In genomic region chr20:51577432-51578144, GRCh38 we compare ENCODE assay signal across 15 cellular contexts. TPM values are rescaled to one million over a fixed set of nuclear protein-coding genes. Genes with fewer than 3 reads are reported as not detected.
DNase-seq lines count a peak whose midpoint lies in the region; ATAC-seq and TF ChIP-seq lines count a peak whose summit lies in the region.
"Had no signal": no experiment of that assay in that cellular context is flagged by ENCODE, and none has a peak within 500 bp of the region (broad histone marks: within the 10 kb centered on the region; RNA-seq: fewer than 3 reads in every experiment).

No MANE protein-coding gene starts in this region.

- ATAC-seq in HG03439 (IDR thresholded peaks at IDR 0.05; ENCODE audit: unreplicated experiment), result no peak
- no peak for ATAC-seq in HG03159 (IDR thresholded peaks at IDR 0.05; ENCODE audit: unreplicated experiment)
- ATAC-seq: CD8-positive, alpha-beta T cell had no signal

- H3K9me3 ChIP-seq in Loucy (ENCODE audit: insufficient read depth, low read depth, low read length) (no peaks in the 10 kb centered on the region; the same call in 1 of the 2 replicates), osteoblast (ENCODE audit: low read depth, low read length) (no peaks in the 10 kb centered on the region)

- no peaks in the 10 kb centered on the region for H3K9me2 ChIP-seq in Loucy (replicated peaks; ENCODE audit: low read depth, low read length)

- in situ Hi-C loops in brain microvascular endothelial cell (cut with HindIII; ENCODE audit: low pct_ligation_motif_present, low sequenced_read_pairs), result no loop called here

- H3K79me2 ChIP-seq in Loucy (ENCODE audit: insufficient read depth, low read length) (no peaks in the 10 kb centered on the region), osteoblast (ENCODE audit: insufficient read depth, low read length) (no peaks in the 10 kb centered on the region)

- H3K36me3 ChIP-seq in GM06990 (ENCODE audit: control insufficient read depth, insufficient read depth, low read length) (no peaks in the 10 kb centered on the region), Loucy (ENCODE audit: insufficient read depth, low read length) (no peaks in the 10 kb centered on the region), brain microvascular endothelial cell (replicated peaks) (no peaks in the 10 kb centered on the region), osteoblast (ENCODE audit: insufficient read depth, low read length) (no peaks in the 10 kb centered on the region)
- H3K36me3 ChIP-seq: BLaER1 treated with 17β-estradiol and CSF1 and Interleukin-3, amounts not matched to agents 10 nM and 100 nM had no signal

- H3K27me3 ChIP-seq in GM06990 (replicated peaks; ENCODE audit: control insufficient read depth, insufficient read depth, low read length), result no peaks in the 10 kb centered on the region; the same call in 1 of the 2 replicates
- no peaks in the 10 kb centered on the region for H3K27me3 ChIP-seq in Loucy (ENCODE audit: insufficient read depth, low read length, poor library complexity, severe bottlenecking)
- no peaks in the 10 kb centered on the region for H3K27me3 ChIP-seq in brain microvascular endothelial cell (replicated peaks)
- H3K27me3 ChIP-seq in osteoblast (ENCODE audit: insufficient read depth, low read length), result no peaks in the 10 kb centered on the region
- H3K27me3 ChIP-seq: BLaER1 treated with 17β-estradiol and CSF1 and Interleukin-3, amounts not matched to agents 10 nM and 100 nM had no signal

- H3K27ac ChIP-seq in brain microvascular endothelial cell (no peak overlapping the region), osteoblast (ENCODE audit: low read depth, low read length) (no peak overlapping the region)
- H3K27ac ChIP-seq: BLaER1 treated with 17β-estradiol and CSF1 and Interleukin-3, amounts not matched to agents 10 nM and 100 nM; HL-60 had no signal

- no peak overlapping the region for H3K9ac ChIP-seq in Loucy (ENCODE audit: low read depth, low read length, poor library complexity, severe bottlenecking)
- H3K9ac ChIP-seq: BLaER1 treated with 17β-estradiol and CSF1 and Interleukin-3, amounts not matched to agents 10 nM and 100 nM had no signal

- H4K20me1 ChIP-seq in Loucy (ENCODE audit: insufficient read depth, low read length, poor library complexity, severe bottlenecking) (no peaks in the 10 kb centered on the region), osteoblast (ENCODE audit: insufficient read depth, low read length) (no peaks in the 10 kb centered on the region)
- H4K20me1 ChIP-seq: BLaER1 treated with 17β-estradiol and CSF1 and Interleukin-3, amounts not matched to agents 10 nM and 100 nM had no signal

- TF ChIP-seq CTCF in GM06990 (IDR thresholded peaks at IDR 0.05; ENCODE audit: insufficient read depth, low read length, poor library complexity, severe bottlenecking) (peak; percentile 7), Loucy (conservative IDR thresholded peaks at IDR 0.05; ENCODE audit: low read length) (0 out of 2 replicates have a peak, but pooled peaks have one; percentile 11), brain microvascular endothelial cell (IDR thresholded peaks at IDR 0.05; ENCODE audit: low read depth, low read length, missing control alignments) (peak; percentile 9), osteoblast (IDR thresholded peaks at IDR 0.05; ENCODE audit: extremely low read depth, low read depth, low read length) (no peak)

- no peak for DNase-seq in GM06990 (ENCODE audit: extremely low read depth, insufficient read length)
- no peak for DNase-seq in brain microvascular endothelial cell
- peak; percentile 44 for DNase-seq in osteoblast (ENCODE audit: insufficient read length, low spot score, missing footprints)
- no peak for DNase-seq in cerebellar cortex (ENCODE audit: low spot score)
- DNase-seq: 8988T; CD8-positive, alpha-beta T cell; GOT3; H7; IMR-90; KBM-7 had no signal

- H3K4me1 ChIP-seq in Loucy (ENCODE audit: insufficient read depth, low read length, poor library complexity, severe bottlenecking) (no peaks in the 10 kb centered on the region), osteoblast (ENCODE audit: insufficient read depth, low read length) (peaks cover 13% of the 10 kb centered on the region)

- H3K4me3 ChIP-seq in GM06990 (replicated peaks; ENCODE audit: low read depth, low read length) (no peak overlapping the region), Loucy (ENCODE audit: low read length, poor library complexity, severe bottlenecking) (no peak overlapping the region), brain microvascular endothelial cell (ENCODE audit: low read depth, low read length) (no peak overlapping the region), osteoblast (ENCODE audit: insufficient read depth, low read length) (no peak overlapping the region)
- H3K4me3 ChIP-seq: BLaER1 treated with 17β-estradiol and CSF1 and Interleukin-3, amounts not matched to agents 10 nM and 100 nM had no signal

- H2AFZ ChIP-seq in Loucy (ENCODE audit: low read length), result no peak overlapping the region
- H2AFZ ChIP-seq in osteoblast (ENCODE audit: low read length), result no peak overlapping the region

- H3F3A ChIP-seq in Loucy (ENCODE audit: low read depth), result no peaks in the 10 kb centered on the region

- H3K4me2 ChIP-seq in Loucy (ENCODE audit: low read depth, low read length, poor library complexity, severe bottlenecking) (no peak overlapping the region), osteoblast (ENCODE audit: insufficient read depth, low read length) (no peak overlapping the region)
- H3K4me2 ChIP-seq: BLaER1 treated with 17β-estradiol and CSF1 and Interleukin-3, amounts not matched to agents 10 nM and 100 nM had no signal

RNA-seq across cellular contexts. Expression of gene NFATC2, which starts 35.1 kb away (rescaled TPM):
- 0.29 and 0.36 TPM in 2 replicates for total RNA-seq in osteoblast
